ENCODE assay signal across 8 cellular contexts in genomic region chr3:354433-354832, GRCh38.
A peak's percentile ranks its signal among the peaks of the same experiment; 100 is the strongest.
DNase-seq lines count a peak whose midpoint lies in the region; ATAC-seq and TF ChIP-seq lines count a peak whose summit lies in the region.

No MANE protein-coding gene starts in this region.

- no peak overlapping the region for H3K27ac Mint-ChIP-seq in CD4-positive, alpha-beta memory T cell
- H3K27ac Mint-ChIP-seq in WTC11, result no peak overlapping the region

- peaks cover 0 to 3% (median 0%) of the 10 kb centered on the region in 8 donors for H3K9me3 Mint-ChIP-seq in CD4-positive, alpha-beta memory T cell
- peaks cover 72% of the 10 kb centered on the region for H3K9me3 Mint-ChIP-seq in WTC11

- no peaks in the 10 kb centered on the region for H3K36me3 ChIP-seq in CD4-positive, alpha-beta memory T cell (ENCODE audit: insufficient read depth, low read length)

- CTCF ChIA-PET in CD4-positive, alpha-beta memory T cell (lab: Charles Lee; ENCODE audit: partially characterized antibody), result interaction anchor here (1.1 to 1.7 kb wide), 3 partner anchors 8 to 18 kb away, joined by 3 to 4 read pairs (median 4); no protein-coding TSS in a partner anchor
- CTCF ChIA-PET in WTC11 (lab: Charles Lee), result interaction anchor here (1.1 kb wide), 1 partner anchor 8 kb away, joined by 4 read pairs; no protein-coding TSS in a partner anchor

- no peak for TF ChIP-seq POLR2A in GM18505 (IDR thresholded peaks at IDR 0.05; ENCODE audit: borderline replicate concordance, extremely low read depth, insufficient read depth, insufficient read length)

- H3K4me1 Mint-ChIP-seq in CD4-positive, alpha-beta memory T cell, result no peaks in the 10 kb centered on the region
- no peaks in the 10 kb centered on the region for H3K4me1 Mint-ChIP-seq in WTC11

- H3K27me3 Mint-ChIP-seq in CD4-positive, alpha-beta memory T cell, result peaks cover 0 to 4% of the 10 kb centered on the region in 2 donors
- H3K27me3 Mint-ChIP-seq in WTC11 (ENCODE audit: low read depth), result peaks cover 6% of the 10 kb centered on the region; the same call in 1 of the 2 replicates

- peak; percentile 61 for ATAC-seq in GM18505 (IDR thresholded peaks at IDR 0.05; ENCODE audit: unreplicated experiment)
- ATAC-seq in HG02870 (IDR thresholded peaks at IDR 0.05; ENCODE audit: unreplicated experiment), result peak; percentile 61
- ATAC-seq in WTC11, result no peak
- ATAC-seq in sciatic nerve, result peak; percentile 59

- no peaks in the 10 kb centered on the region for H3K36me3 Mint-ChIP-seq in CD4-positive, alpha-beta memory T cell
- H3K36me3 Mint-ChIP-seq in WTC11, result peaks cover 60% of the 10 kb centered on the region

- intact Hi-C loops in CD4-positive, alpha-beta memory T cell (cut with micrococcal nuclease), result no loop called here
- intact Hi-C loops in head of caudate nucleus (cut with DNase I), result no loop called here
- intact Hi-C loops in sciatic nerve (cut with DNase I), result no loop called here

- DNase-seq in CD4-positive, alpha-beta memory T cell, result peak in 4 of 5 donors; percentile 2 to 9 (median 4)
- DNase-seq in NCI-H1694 treated with DMSO at 0.1 percent for 48 hours (lab: John Stamatoyannopoulos, UW) (peak; percentile 43), WTC11 (ENCODE audit: low spot score) (no peak), head of caudate nucleus (peak in 30 of 42 donors; percentile 13 to 79 (median 47)), sciatic nerve (ENCODE audit: low spot score) (no peak)
- no peak for DNase-seq in effector CD8-positive, alpha-beta T cell (lab: John Stamatoyannopoulos, UW)

- H3K27me3 ChIP-seq in CD4-positive, alpha-beta memory T cell (ENCODE audit: insufficient read depth, low read length), result no peaks in the 10 kb centered on the region

- POLR2A ChIA-PET in CD4-positive, alpha-beta memory T cell (lab: Charles Lee; ENCODE audit: partially characterized antibody), result no interaction called here
- POLR2A ChIA-PET in WTC11 (lab: Charles Lee), result no interaction called here

- no peak overlapping the region for H3K27ac ChIP-seq in CD4-positive, alpha-beta memory T cell (ENCODE audit: low read depth, low read length)

- no peaks in the 10 kb centered on the region for H3K4me1 ChIP-seq in CD4-positive, alpha-beta memory T cell (ENCODE audit: insufficient read depth, low read length)

- H3K4me3 Mint-ChIP-seq in CD4-positive, alpha-beta memory T cell, result no peak overlapping the region
- no peak overlapping the region for H3K4me3 Mint-ChIP-seq in WTC11

- TF ChIP-seq CTCF in WTC11 (IDR thresholded peaks at IDR 0.05), result peak; percentile 52

- H3K9me3 ChIP-seq in CD4-positive, alpha-beta memory T cell (ENCODE audit: control insufficient read depth in 1 of 2, low read length in 2 of 2), result no peaks in the 10 kb centered on the region

- H3K4me3 ChIP-seq in CD4-positive, alpha-beta memory T cell (ENCODE audit: low read length in 2 of 2), result no peak overlapping the region

TF ChIP-seq in WTC11, 78 proteins besides CTCF, POLR2A, EP300 and RAD21 (continues in another document):
- TF ChIP-seq ELF4 (CRISPR knock-in tag; IDR thresholded peaks at IDR 0.05; ENCODE audit: low read depth) (no peak), SP1 (CRISPR knock-in tag; conservative IDR thresholded peaks at IDR 0.05) (no peak), ZNF281 (CRISPR knock-in tag; IDR thresholded peaks at IDR 0.05) (no peak), ZNF317 (CRISPR knock-in tag; IDR thresholded peaks at IDR 0.05; ENCODE audit: borderline replicate concordance, low read depth) (no peak), USF2 (CRISPR knock-in tag; IDR thresholded peaks at IDR 0.05) (no peak), IRF1 (CRISPR knock-in tag; IDR thresholded peaks at IDR 0.05) (no peak), NFATC4 (CRISPR knock-in tag; IDR thresholded peaks at IDR 0.05) (no peak), ZNF121 (CRISPR knock-in tag; IDR thresholded peaks at IDR 0.05) (no peak), ZSCAN18 (CRISPR knock-in tag; IDR thresholded peaks at IDR 0.05) (no peak), PRDM15 (CRISPR knock-in tag; IDR thresholded peaks at IDR 0.05) (no peak), FOXK1 (CRISPR knock-in tag; IDR thresholded peaks at IDR 0.05) (no peak), ESRRA (CRISPR knock-in tag; IDR thresholded peaks at IDR 0.05; ENCODE audit: borderline replicate concordance) (no peak)

Comparison
In these comparisons a context has a peak if more than half of its experiments do, and no peak if none do; other contexts are left out.
1. DNase-seq: peak in CD4-positive, alpha-beta memory T cell (4 of 5), NCI-H1694 treated with DMSO at 0.1 percent for 48 hours (single experiment) and head of caudate nucleus (30 of 42); none in WTC11 (single experiment), sciatic nerve (single experiment) and effector CD8-positive, alpha-beta T cell (single experiment).